Comparison of ENCODE assay signal across 1 cellular context in genomic region chr12:62957233-62957953, GRCh38.
TF ChIP-seq lines count a peak whose summit lies in the region.

No MANE protein-coding gene starts in this region.

TF ChIP-seq in HepG2, 621 proteins besides CTCF, POLR2A, EP300 and RAD21 (continued from another document and continues in another):
- TF ChIP-seq ARID5B (CRISPR knock-in tag; IDR thresholded peaks at IDR 0.05) (peak; percentile 87), HNF4A (CRISPR knock-in tag; IDR thresholded peaks at IDR 0.05) (peak; percentile 36), TEAD3 (CRISPR knock-in tag; optimal IDR thresholded peaks at IDR 0.05; ENCODE audit: borderline replicate concordance) (peak; percentile 71), ZNF180 (CRISPR knock-in tag; IDR thresholded peaks at IDR 0.05; ENCODE audit: borderline replicate concordance, low read depth) (no peak), ZNF704 (CRISPR knock-in tag; IDR thresholded peaks at IDR 0.05; ENCODE audit: borderline replicate concordance) (no peak), ATF1 (CRISPR knock-in tag; IDR thresholded peaks at IDR 0.05) (peak; percentile 35; the same call in 1 of the 2 replicates), CBX5 (CRISPR knock-in tag; IDR thresholded peaks at IDR 0.05; ENCODE audit: borderline replicate concordance) (no peak), SALL2 (CRISPR knock-in tag; IDR thresholded peaks at IDR 0.05) (no peak), HNRNPUL1 (IDR thresholded peaks at IDR 0.05; ENCODE audit: low read depth, low read length) (no peak), ZNF556 (CRISPR knock-in tag; IDR thresholded peaks at IDR 0.05; ENCODE audit: borderline replicate concordance) (no peak), ZBED4 (CRISPR knock-in tag; IDR thresholded peaks at IDR 0.05; ENCODE audit: borderline replicate concordance) (no peak), TAF15 (IDR thresholded peaks at IDR 0.05; ENCODE audit: low read depth, low read length, poor library complexity, severe bottlenecking) (no peak), PTBP1 (IDR thresholded peaks at IDR 0.05; ENCODE audit: low read depth, low read length, poor library complexity, severe bottlenecking) (no peak), ZFP36 (IDR thresholded peaks at IDR 0.05; ENCODE audit: borderline replicate concordance, low read depth, low read length, partially characterized antibody) (no peak), NFYB (CRISPR knock-in tag; IDR thresholded peaks at IDR 0.05) (no peak), ZBTB38 (CRISPR knock-in tag; IDR thresholded peaks at IDR 0.05) (no peak), SP1 (IDR thresholded peaks at IDR 0.05) (no peak), SP1 (CRISPR knock-in tag; IDR thresholded peaks at IDR 0.05) (no peak), ASH2L (IDR thresholded peaks at IDR 0.05; ENCODE audit: insufficient read length, low read depth, low read length) (no peak), SIX1 (CRISPR knock-in tag; IDR thresholded peaks at IDR 0.05; ENCODE audit: borderline replicate concordance) (peak; percentile 90; the same call in 1 of the 2 replicates), POGZ (CRISPR knock-in tag; IDR thresholded peaks at IDR 0.05) (peak; percentile 43; the same call in 1 of the 2 replicates), ZBTB7B (CRISPR knock-in tag; IDR thresholded peaks at IDR 0.05) (peak; percentile 45; the same call in 1 of the 2 replicates), PAXIP1 (CRISPR knock-in tag; conservative IDR thresholded peaks at IDR 0.05) (peak; percentile 74), ZSCAN12 (CRISPR knock-in tag; IDR thresholded peaks at IDR 0.05) (no peak), SRF (IDR thresholded peaks at IDR 0.05; ENCODE audit: low read depth, low read length) (no peak), GTF3A (CRISPR knock-in tag; conservative IDR thresholded peaks at IDR 0.05) (no peak), ZNF747 (CRISPR knock-in tag; IDR thresholded peaks at IDR 0.05; ENCODE audit: borderline replicate concordance) (no peak), FOXP4 (CRISPR knock-in tag; IDR thresholded peaks at IDR 0.05) (peak; percentile 79), TOE1 (CRISPR knock-in tag; IDR thresholded peaks at IDR 0.05) (0 out of 2 replicates have a peak, but pooled peaks have one; percentile 35), NFKBIZ (CRISPR knock-in tag; IDR thresholded peaks at IDR 0.05) (no peak), NFIC (IDR thresholded peaks at IDR 0.05; ENCODE audit: low read length) (peak; percentile 47; the same call in 1 of the 2 replicates), BRF2 (CRISPR knock-in tag; IDR thresholded peaks at IDR 0.05) (no peak), ZNF766 (CRISPR knock-in tag; IDR thresholded peaks at IDR 0.05; ENCODE audit: borderline replicate concordance) (no peak), GTF2F1 (IDR thresholded peaks at IDR 0.05; ENCODE audit: low read length) (no peak), ZBTB20 (CRISPR knock-in tag; IDR thresholded peaks at IDR 0.05; ENCODE audit: borderline replicate concordance, low read depth) (no peak), ZFX (CRISPR knock-in tag; IDR thresholded peaks at IDR 0.05; ENCODE audit: low read depth) (no peak), KLF12 (CRISPR knock-in tag; IDR thresholded peaks at IDR 0.05; ENCODE audit: borderline replicate concordance) (no peak), ZBTB7A (CRISPR knock-in tag; IDR thresholded peaks at IDR 0.05) (no peak), CSRNP2 (CRISPR knock-in tag; conservative IDR thresholded peaks at IDR 0.05; ENCODE audit: low read depth) (no peak)
- TF ChIP-seq, protein P1, sequence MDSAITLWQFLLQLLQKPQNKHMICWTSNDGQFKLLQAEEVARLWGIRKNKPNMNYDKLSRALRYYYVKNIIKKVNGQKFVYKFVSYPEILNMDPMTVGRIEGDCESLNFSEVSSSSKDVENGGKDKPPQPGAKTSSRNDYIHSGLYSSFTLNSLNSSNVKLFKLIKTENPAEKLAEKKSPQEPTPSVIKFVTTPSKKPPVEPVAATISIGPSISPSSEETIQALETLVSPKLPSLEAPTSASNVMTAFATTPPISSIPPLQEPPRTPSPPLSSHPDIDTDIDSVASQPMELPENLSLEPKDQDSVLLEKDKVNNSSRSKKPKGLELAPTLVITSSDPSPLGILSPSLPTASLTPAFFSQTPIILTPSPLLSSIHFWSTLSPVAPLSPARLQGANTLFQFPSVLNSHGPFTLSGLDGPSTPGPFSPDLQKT (CRISPR knock-in tag; IDR thresholded peaks at IDR 0.05; ENCODE audit: borderline replicate concordance), result no peak
- TF ChIP-seq, protein P2, sequence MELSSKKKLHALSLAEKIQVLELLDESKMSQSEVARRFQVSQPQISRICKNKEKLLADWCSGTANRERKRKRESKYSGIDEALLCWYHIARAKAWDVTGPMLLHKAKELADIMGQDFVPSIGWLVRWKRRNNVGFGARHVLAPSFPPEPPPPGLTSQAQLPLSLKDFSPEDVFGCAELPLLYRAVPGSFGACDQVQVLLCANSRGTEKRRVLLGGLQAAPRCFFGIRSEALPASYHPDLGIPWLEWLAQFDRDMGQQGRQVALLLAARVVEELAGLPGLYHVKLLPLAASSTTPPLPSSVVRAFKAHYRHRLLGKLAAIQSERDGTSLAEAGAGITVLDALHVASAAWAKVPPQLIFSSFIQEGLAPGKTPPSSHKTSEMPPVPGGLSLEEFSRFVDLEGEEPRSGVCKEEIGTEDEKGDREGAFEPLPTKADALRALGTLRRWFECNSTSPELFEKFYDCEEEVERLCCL (CRISPR knock-in tag; IDR thresholded peaks at IDR 0.05; ENCODE audit: borderline replicate concordance), result no peak
- TF ChIP-seq, protein P3, sequence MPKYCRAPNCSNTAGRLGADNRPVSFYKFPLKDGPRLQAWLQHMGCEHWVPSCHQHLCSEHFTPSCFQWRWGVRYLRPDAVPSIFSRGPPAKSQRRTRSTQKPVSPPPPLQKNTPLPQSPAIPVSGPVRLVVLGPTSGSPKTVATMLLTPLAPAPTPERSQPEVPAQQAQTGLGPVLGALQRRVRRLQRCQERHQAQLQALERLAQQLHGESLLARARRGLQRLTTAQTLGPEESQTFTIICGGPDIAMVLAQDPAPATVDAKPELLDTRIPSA (CRISPR knock-in tag; IDR thresholded peaks at IDR 0.05; ENCODE audit: borderline replicate concordance), result no peak
